Comparison of ENCODE assay signal across 22 cellular contexts in the genomic region with DNA sequence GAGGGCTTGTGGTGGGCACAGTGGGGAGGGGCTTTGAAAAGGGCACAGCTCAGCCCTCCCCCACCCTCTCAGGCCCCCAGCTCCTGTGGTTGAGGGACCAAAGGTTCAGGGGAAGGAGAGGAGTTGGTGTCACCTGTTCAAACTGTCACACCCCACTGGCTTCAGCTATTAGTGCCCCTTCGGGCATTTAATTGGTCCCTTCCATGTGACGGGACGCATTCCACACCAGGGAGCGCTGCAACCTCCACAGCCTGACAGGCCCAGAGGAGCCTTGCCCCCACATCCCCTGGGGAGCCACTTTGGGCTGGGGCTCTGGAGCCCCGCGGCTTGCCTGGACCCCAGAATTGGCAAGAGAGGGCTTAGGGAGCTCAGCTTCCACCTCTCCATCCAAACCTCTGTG.
A peak's percentile ranks its signal among the peaks of the same experiment; 100 is the strongest.
DNase-seq lines count a peak whose midpoint lies in the region; FAIRE-seq and TF ChIP-seq lines count a peak whose summit lies in the region.
"Had no signal": no experiment of that assay in that cellular context is flagged by ENCODE, and none has a peak within 500 bp of the region (broad histone marks: within the 10 kb centered on the region; RNA-seq: fewer than 3 reads in every experiment).

No MANE protein-coding gene starts in this region.

- TF ChIP-seq EP300 in esophagus muscularis mucosa (IDR thresholded peaks at IDR 0.05) = no peak

- intact Hi-C loops in esophagus muscularis mucosa (cut with DNase I) = no loop called here

- H3K27ac ChIP-seq in small intestine (ENCODE audit: low read depth in 1 of 2, low read length in 1 of 2) = no peak overlapping the region
- H3K27ac ChIP-seq in esophagus muscularis mucosa (replicated peaks in 1 of 4) = no peak overlapping the region
- H3K27ac ChIP-seq: body of pancreas, sigmoid colon, upper lobe of left lung had no signal

- 27 to 63% (median 48%) methylated on average over 4 to 6 of the region's 6 CpGs for WGBS in small intestine, 3 donors
- WGBS in esophagus muscularis mucosa = 81% methylated on average over 6 of the region's 6 CpGs

- FAIRE-seq in small intestine (lab: Jason Lieb, UNC) (no peak), GM12891 (lab: Jason Lieb, UNC) (no peak)
- FAIRE-seq: GM18507, RCC 7860 had no signal

- H3K4me3 ChIP-seq in GM06990 (replicated peaks; ENCODE audit: low read depth, low read length) = no peak overlapping the region
- no peak overlapping the region for H3K4me3 ChIP-seq in small intestine (ENCODE audit: low read depth in 1 of 2, low read length in 2 of 2)
- H3K4me3 ChIP-seq in esophagus muscularis mucosa = no peak overlapping the region
- H3K4me3 ChIP-seq: body of pancreas, sigmoid colon, upper lobe of left lung had no signal

- DNase-seq in GM06990 (ENCODE audit: extremely low read depth, insufficient read length) (peak; percentile 35), GM20000 (ENCODE audit: low spot score) (peak; percentile 38), NCI-H526 treated with DMSO at 0.1 percent for 48 hours (lab: John Stamatoyannopoulos, UW) (peak; percentile 44), small intestine (peak; percentile 46), GM12891 (ENCODE audit: insufficient read length, low spot score) (no peak), esophagus muscularis mucosa (ENCODE audit: extremely low spot score) (no peak), GF-D8 (lab: John Stamatoyannopoulos, UW) (no peak)
- DNase-seq in activated CD4-positive, alpha-beta T cell treated with anti-CD3 and anti-CD28 coated beads for 1 hour = no peak
- DNase-seq: activated CD8-positive, alpha-beta T cell treated with anti-CD3 and anti-CD28 coated beads, Interleukin-2, amount 10 ng/mL, durations not matched to agents 7 days and 5 days; activated gamma-delta T cell; body of pancreas; C1 segment of cervical spinal cord; cerebellar nuclear complex; DND-41; H9; head of caudate nucleus; NCI-H2081 treated with DMSO at 0.1 percent for 48 hours; NCI-H446; sigmoid colon; upper lobe of left lung had no signal

- H3K27me3 ChIP-seq in GM06990 (replicated peaks; ENCODE audit: control insufficient read depth, insufficient read depth, low read length) (no peaks in the 10 kb centered on the region), small intestine (ENCODE audit: control insufficient read depth in 2 of 2, insufficient read depth in 2 of 2, low read length in 2 of 2) (no peaks in the 10 kb centered on the region), esophagus muscularis mucosa (no peaks in the 10 kb centered on the region)
- H3K27me3 ChIP-seq: body of pancreas, sigmoid colon, upper lobe of left lung had no signal

- peak; percentile 25 for TF ChIP-seq CTCF in GM06990 (IDR thresholded peaks at IDR 0.05; ENCODE audit: insufficient read depth, low read length, poor library complexity, severe bottlenecking)
- peak; percentile 14 for TF ChIP-seq CTCF in GM20000 (IDR thresholded peaks at IDR 0.05; ENCODE audit: extremely low read depth, missing control alignments)
- no peak for TF ChIP-seq CTCF in esophagus muscularis mucosa (IDR thresholded peaks at IDR 0.05)

- H3K36me3 ChIP-seq in GM06990 (ENCODE audit: control insufficient read depth, insufficient read depth, low read length) (no peaks in the 10 kb centered on the region), small intestine (ENCODE audit: control insufficient read depth in 2 of 2, insufficient read depth in 2 of 2, low read length in 2 of 2) (no peaks in the 10 kb centered on the region), esophagus muscularis mucosa (no peaks in the 10 kb centered on the region)
- H3K36me3 ChIP-seq: sigmoid colon, upper lobe of left lung had no signal

- H3K9me3 ChIP-seq in small intestine (ENCODE audit: control insufficient read depth, low read depth) (no peaks in the 10 kb centered on the region), esophagus muscularis mucosa (no peaks in the 10 kb centered on the region)
- H3K9me3 ChIP-seq: body of pancreas, sigmoid colon, upper lobe of left lung had no signal

- H3K4me1 ChIP-seq in small intestine (ENCODE audit: control insufficient read depth in 2 of 2, insufficient read depth in 1 of 2, low read depth in 1 of 2, low read length in 1 of 2) (peaks cover 0 to 5% of the 10 kb centered on the region in 2 donors), esophagus muscularis mucosa (peaks cover 0 to 18% (median 14%) of the 10 kb centered on the region in 4 donors)
- H3K4me1 ChIP-seq: sigmoid colon had no signal

- TF ChIP-seq POLR2A in GM12891 (IDR thresholded peaks at IDR 0.05; ENCODE audit: low read depth, low read length) (no peak), esophagus muscularis mucosa (IDR thresholded peaks at IDR 0.05; ENCODE audit: low read depth) (no peak)

TF ChIP-seq in GM12891, 5 proteins besides CTCF, POLR2A, EP300 and RAD21:
- TF ChIP-seq POLR2AphosphoS5 (IDR thresholded peaks at IDR 0.05; ENCODE audit: low read depth, low read length) = no peak
- TF ChIP-seq POU2F2 (IDR thresholded peaks at IDR 0.05; ENCODE audit: low read depth, low read length) = no peak
- TF ChIP-seq PAX5 (IDR thresholded peaks at IDR 0.05; ENCODE audit: insufficient read depth, low read length, severe bottlenecking) = no peak
- no peak for TF ChIP-seq TAF1 (IDR thresholded peaks at IDR 0.05; ENCODE audit: low read depth, low read length)
- no peak for TF ChIP-seq SPI1 (IDR thresholded peaks at IDR 0.05; ENCODE audit: low read depth, low read length)
TF ChIP-seq in GM12891: peak in this region for 0.

Comparison
In these comparisons a context has a peak if more than half of its experiments do, and no peak if none do; other contexts are left out.
1. DNase-seq: peak in GM06990 (single experiment), GM20000 (single experiment), NCI-H526 treated with DMSO at 0.1 percent for 48 hours (single experiment) and small intestine (single experiment); none in activated CD4-positive, alpha-beta T cell treated with anti-CD3 and anti-CD28 coated beads for 1 hour (single experiment), GM12891 (single experiment), esophagus muscularis mucosa (single experiment) and GF-D8 (single experiment).
2. CTCF ChIP-seq: peak in GM06990 (single experiment) and GM20000 (single experiment); none in esophagus muscularis mucosa (0 of 3).